Comparison of ENCODE assay signal across 19 cellular contexts in genomic region chr16:28513484-28514181, GRCh38. TPM values are rescaled to one million over a fixed set of nuclear protein-coding genes. Genes with fewer than 3 reads are reported as not detected.
DNase-seq lines count a peak whose midpoint lies in the region; FAIRE-seq and TF ChIP-seq lines count a peak whose summit lies in the region.
"Had no signal": no experiment of that assay in that cellular context is flagged by ENCODE, and none has a peak within 500 bp of the region (broad histone marks: within the 10 kb centered on the region; RNA-seq: fewer than 3 reads in every experiment).

No MANE protein-coding gene starts in this region.

- 0 out of 2 replicates have a peak overlapping the region, but pooled peaks have one; percentile 19 for H2AFZ ChIP-seq in GM23248

- no peaks in the 10 kb centered on the region for H4K20me1 ChIP-seq in GM23248 (ENCODE audit: insufficient read depth)
- H4K20me1 ChIP-seq: BLaER1 treated with 17β-estradiol and CSF1 and Interleukin-3, amounts not matched to agents 10 nM and 100 nM had no signal

- no peak overlapping the region for H3K4me2 ChIP-seq in GM23248 (ENCODE audit: unreplicated experiment)
- H3K4me2 ChIP-seq: BLaER1 treated with 17β-estradiol and CSF1 and Interleukin-3, amounts not matched to agents 10 nM and 100 nM had no signal

- H3K4me3 ChIP-seq in GM23248 (no peak overlapping the region), choroid plexus epithelial cell (ENCODE audit: low read depth, low read length) (no peak overlapping the region)
- H3K4me3 ChIP-seq: BLaER1 treated with 17β-estradiol and CSF1 and Interleukin-3, amounts not matched to agents 10 nM and 100 nM; Peyer's patch had no signal

- H3K79me2 ChIP-seq in GM23248 (ENCODE audit: insufficient read depth), result no peaks in the 10 kb centered on the region

- no peak overlapping the region for H3K27ac ChIP-seq in GM23248
- H3K27ac ChIP-seq: Peyer's patch had no signal

- in situ Hi-C loops in GM23248 (cut with MboI), result no loop called here

- H3K27me3 ChIP-seq in GM23248 (replicated peaks; ENCODE audit: insufficient read depth), result no peaks in the 10 kb centered on the region
- H3K27me3 ChIP-seq: BLaER1 treated with 17β-estradiol and CSF1 and Interleukin-3, amounts not matched to agents 10 nM and 100 nM; Peyer's patch had no signal

- TF ChIP-seq CTCF in choroid plexus epithelial cell (conservative IDR thresholded peaks at IDR 0.05; ENCODE audit: low read depth, low read length), result no peak

- H3K9me3 ChIP-seq in GM23248 (ENCODE audit: low read depth), result no peaks in the 10 kb centered on the region
- H3K9me3 ChIP-seq: BLaER1 treated with 17β-estradiol and CSF1 and Interleukin-3, amounts not matched to agents 10 nM and 100 nM; Peyer's patch had no signal

- no peak overlapping the region for H3K9ac ChIP-seq in GM23248
- H3K9ac ChIP-seq: BLaER1 treated with 17β-estradiol and CSF1 and Interleukin-3, amounts not matched to agents 10 nM and 100 nM had no signal

- WGBS in GM23248 (ENCODE audit: low coverage in 1 of 2, low lambda C conversion rate in 2 of 2, missing lambda C conversion rate in 2 of 2), 2 experiments, result 65 to 70% methylated on average over 9 to 12 of the region's 12 CpGs

- no peak for FAIRE-seq in GM12891 (lab: Jason Lieb, UNC)
- FAIRE-seq: GM18507 had no signal

- H3K4me1 ChIP-seq in GM23248 (ENCODE audit: insufficient read depth), result no peaks in the 10 kb centered on the region
- H3K4me1 ChIP-seq: Peyer's patch had no signal

- no peaks in the 10 kb centered on the region for H3K36me3 ChIP-seq in GM23248 (ENCODE audit: low read depth)
- H3K36me3 ChIP-seq: BLaER1 treated with 17β-estradiol and CSF1 and Interleukin-3, amounts not matched to agents 10 nM and 100 nM; Peyer's patch had no signal

- TF ChIP-seq POLR2A in GM12891 (IDR thresholded peaks at IDR 0.05; ENCODE audit: low read depth, low read length), result no peak

- H3K9me2 ChIP-seq in GM23248 (ENCODE audit: insufficient read depth), result no peaks in the 10 kb centered on the region

- no peak for DNase-seq in GM23248
- peak; percentile 31 for DNase-seq in MV-4-11 (lab: John Stamatoyannopoulos, UW)
- DNase-seq in choroid plexus epithelial cell (ENCODE audit: low read depth), result peak; percentile 23
- peak; percentile 3 for DNase-seq in non-pigmented ciliary epithelial cell (ENCODE audit: low read depth)
- no peak for DNase-seq in activated effector memory CD4-positive, alpha-beta T cell treated with Interleukin-2 at 50 U/mL for 16 hours
- DNase-seq in NCI-H2171 treated with DMSO at 0.1 percent for 48 hours (lab: John Stamatoyannopoulos, UW), result no peak
- DNase-seq in GM12891 (ENCODE audit: insufficient read length, low spot score), result no peak
- DNase-seq: EL, HCEC 1CT, NCI-H1048, NCI-H146, NCI-H2107, NCI-H345, Peyer's patch, SHP77 treated with DMSO at 0.1 percent for 48 hours had no signal

- no peaks in the 10 kb centered on the region for H3F3A ChIP-seq in GM23248 (ENCODE audit: insufficient read depth)

TF ChIP-seq in GM12891, 5 proteins besides CTCF, POLR2A, EP300 and RAD21:
- TF ChIP-seq POU2F2 (IDR thresholded peaks at IDR 0.05; ENCODE audit: low read depth, low read length), result no peak
- TF ChIP-seq POLR2AphosphoS5 (IDR thresholded peaks at IDR 0.05; ENCODE audit: low read depth, low read length), result no peak
- TF ChIP-seq PAX5 (IDR thresholded peaks at IDR 0.05; ENCODE audit: insufficient read depth, low read length, severe bottlenecking), result no peak
- no peak for TF ChIP-seq TAF1 (IDR thresholded peaks at IDR 0.05; ENCODE audit: low read depth, low read length)
- TF ChIP-seq SPI1 (IDR thresholded peaks at IDR 0.05; ENCODE audit: low read depth, low read length), result no peak

RNA-seq across cellular contexts. Expression of gene IL27, which starts 7.0 kb away (rescaled TPM):
- not detected in 2 replicates for total RNA-seq in GM23248 (2014; rRNA removed; shearing (Covaris generic))
- not detected in 2 replicates for polyA plus RNA-seq in GM23248 (2016; fragmentation: Nextera tagmentation; extraction: Ambion mirVana)
- polyA plus RNA-seq in GM12891 (2012; ENCODE audit: low read depth, missing spikeins), result 0.09 TPM
- total RNA-seq: LHCN-M2, Peyer's patch had no signal
- polyA plus RNA-seq: IgD-negative memory B cell had no signal

RNA-seq across cellular contexts. Expression of gene APOBR, which starts 19.2 kb away (rescaled TPM):
- total RNA-seq in GM23248 (2014; rRNA removed; shearing (Covaris generic)), result not detected in 2 replicates
- not detected in 2 replicates for polyA plus RNA-seq in GM23248 (2016; fragmentation: Nextera tagmentation; extraction: Ambion mirVana)
- polyA plus RNA-seq in GM12891 (2012; ENCODE audit: low read depth, missing spikeins), result 4.3 TPM
- total RNA-seq: LHCN-M2 had no signal

RNA-seq across cellular contexts. Expression of gene CLN3, which starts 21.8 kb away (rescaled TPM):
- 10.4 and 15.8 TPM in 2 replicates for total RNA-seq in GM23248 (2014; rRNA removed; shearing (Covaris generic))
- polyA plus RNA-seq in GM23248 (2016; fragmentation: Nextera tagmentation; extraction: Ambion mirVana), result 21.1 and 21.3 TPM in 2 replicates
- 12.8 TPM for polyA plus RNA-seq in GM12891 (2012; ENCODE audit: low read depth, missing spikeins)

RNA-seq across cellular contexts. Expression of gene NUPR1, which starts 25.1 kb away (rescaled TPM):
- 22.3 and 54.8 TPM in 2 replicates for total RNA-seq in GM23248 (2014; rRNA removed; shearing (Covaris generic))
- 321 and 334 TPM in 2 replicates for polyA plus RNA-seq in GM23248 (2016; fragmentation: Nextera tagmentation; extraction: Ambion mirVana)
- polyA plus RNA-seq in GM12891 (2012; ENCODE audit: low read depth, missing spikeins), result 0.01 TPM
- polyA plus RNA-seq: IgD-negative memory B cell had no signal

RNA-seq across cellular contexts. Expression of gene SGF29, which starts 40.1 kb away (rescaled TPM):
- 5.7 and 6.3 TPM in 2 replicates for total RNA-seq in GM23248 (2014; rRNA removed; shearing (Covaris generic))
- polyA plus RNA-seq in GM23248 (2016; fragmentation: Nextera tagmentation; extraction: Ambion mirVana), result 8.9 and 9.9 TPM in 2 replicates
- polyA plus RNA-seq in GM12891 (2012; ENCODE audit: low read depth, missing spikeins), result 14.5 TPM

Comparison
In these comparisons a context has a peak if more than half of its experiments do, and no peak if none do; other contexts are left out.
1. DNase-seq: peak in MV-4-11 (single experiment), choroid plexus epithelial cell (single experiment) and non-pigmented ciliary epithelial cell (single experiment); none in GM23248 (single experiment), activated effector memory CD4-positive, alpha-beta T cell treated with Interleukin-2 at 50 U/mL for 16 hours (single experiment), NCI-H2171 treated with DMSO at 0.1 percent for 48 hours (single experiment) and GM12891 (single experiment).